ENCODE assay signal across 1 cellular context in genomic region chr3:150090006-150090405, GRCh38.
TF ChIP-seq lines count a peak whose summit lies in the region.

No MANE protein-coding gene starts in this region.

TF ChIP-seq in GM12878, 131 proteins besides CTCF, POLR2A, EP300 and RAD21 (continued from another document):
- TF ChIP-seq RELB (IDR thresholded peaks at IDR 0.05; ENCODE audit: low read depth) (no peak), SP1 (IDR thresholded peaks at IDR 0.05; ENCODE audit: low read depth, low read length) (no peak), CREB1 (IDR thresholded peaks at IDR 0.05; ENCODE audit: low read depth) (no peak), BACH1 (IDR thresholded peaks at IDR 0.05; ENCODE audit: borderline replicate concordance) (no peak), SIN3A (IDR thresholded peaks at IDR 0.05; ENCODE audit: low read depth, low read length) (no peak)
